9 cellular contexts compared by ENCODE assay signal in the genomic region with DNA sequence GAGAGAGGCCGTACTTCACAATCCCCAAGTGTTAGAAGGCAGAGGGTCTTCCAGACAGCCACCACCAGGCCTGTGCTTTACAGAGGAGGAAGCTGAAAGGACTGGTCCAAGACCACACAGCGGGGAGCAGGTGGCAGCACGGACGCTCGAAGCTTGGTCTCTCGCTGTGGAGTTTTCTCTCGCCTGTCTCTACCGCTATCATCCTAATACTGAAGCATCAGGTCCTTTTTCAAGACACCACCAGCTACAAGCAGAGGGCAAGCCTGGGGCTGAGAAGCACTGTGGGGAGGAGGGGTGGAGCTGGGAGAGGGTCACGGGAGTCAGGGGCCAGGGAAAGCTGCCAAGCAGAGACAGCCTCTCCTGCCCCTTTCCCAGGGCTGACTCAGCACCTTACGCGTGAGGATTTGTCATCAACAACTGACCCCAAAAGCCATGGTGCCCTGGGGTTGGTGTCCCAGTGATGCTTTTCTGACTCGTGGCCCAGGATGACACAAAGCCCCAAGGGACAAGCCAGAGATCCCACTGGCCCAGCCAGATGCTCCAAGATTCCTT. TPM values are rescaled to one million over a fixed set of nuclear protein-coding genes. Genes with fewer than 3 reads are reported as not detected.
DNase-seq lines count a peak whose midpoint lies in the region; ATAC-seq and TF ChIP-seq lines count a peak whose summit lies in the region.
"Had no signal": no experiment of that assay in that cellular context is flagged by ENCODE, and none has a peak within 500 bp of the region (broad histone marks: within the 10 kb centered on the region; RNA-seq: fewer than 3 reads in every experiment).

No MANE protein-coding gene starts in this region.

- H3K9ac ChIP-seq in endodermal cell (ENCODE audit: extremely low read depth, low read length, poor library complexity, severe bottlenecking), result no peak overlapping the region

- H3K9me3 Mint-ChIP-seq in endodermal cell, result no peaks in the 10 kb centered on the region

- H3K27ac ChIP-seq in endodermal cell (ENCODE audit: low read depth, low read length) (no peak overlapping the region), neutrophil (peak overlapping the region; percentile 94)
- H3K27ac ChIP-seq: epithelial cell of prostate had no signal

- ATAC-seq in GM18861 (IDR thresholded peaks at IDR 0.05; ENCODE audit: unreplicated experiment) (no peak), HG02571 (IDR thresholded peaks at IDR 0.05; ENCODE audit: unreplicated experiment) (no peak)

- DNase-seq in ELF-1 (ENCODE audit: low read depth, low spot score) (peak; percentile 60), NB4 (ENCODE audit: low read depth) (peak; percentile 77), endodermal cell (peak; percentile 69), NCI-H748 treated with DMSO at 0.1 percent for 48 hours (lab: John Stamatoyannopoulos, UW) (no peak), midbrain (lab: John Stamatoyannopoulos, UW) (no peak)

- no peak overlapping the region for H3K4me3 Mint-ChIP-seq in endodermal cell

- no peaks in the 10 kb centered on the region for H3K27me3 ChIP-seq in endodermal cell (ENCODE audit: control insufficient read depth, insufficient read depth, low read length, poor library complexity, severe bottlenecking)
- no peaks in the 10 kb centered on the region for H3K27me3 ChIP-seq in neutrophil

- 78 to 89% methylated on average over 6 to 12 of the region's 12 CpGs for WGBS in endodermal cell (ENCODE audit: insufficient coverage in 1 of 2, insufficient read length in 1 of 2), 2 experiments

- peaks cover 17% of the 10 kb centered on the region for H3K4me1 Mint-ChIP-seq in endodermal cell

- H3K27ac Mint-ChIP-seq in endodermal cell, result no peak overlapping the region

- TF ChIP-seq POLR2A in NB4 (IDR thresholded peaks at IDR 0.05; ENCODE audit: extremely low read depth, insufficient read length), result no peak

- no peak for TF ChIP-seq CTCF in NB4 (IDR thresholded peaks at IDR 0.05; ENCODE audit: low read depth, low read length)
- no peak for TF ChIP-seq CTCF in endodermal cell (conservative IDR thresholded peaks at IDR 0.05)
- no peak for TF ChIP-seq CTCF in neutrophil (IDR thresholded peaks at IDR 0.05)

- H3K9me3 ChIP-seq in endodermal cell (ENCODE audit: control insufficient read depth, low read length) (no peaks in the 10 kb centered on the region), neutrophil (no peaks in the 10 kb centered on the region)

- H3K36me3 ChIP-seq in endodermal cell (ENCODE audit: control insufficient read depth, insufficient read depth, low read length), result no peaks in the 10 kb centered on the region
- no peaks in the 10 kb centered on the region for H3K36me3 ChIP-seq in neutrophil

- H3K36me3 Mint-ChIP-seq in endodermal cell (ENCODE audit: low read depth), result no peaks in the 10 kb centered on the region

- H3K4me1 ChIP-seq in endodermal cell (ENCODE audit: control insufficient read depth, insufficient read depth, low read length) (no peaks in the 10 kb centered on the region), neutrophil (ENCODE audit: control insufficient read depth in 1 of 2, insufficient read depth in 1 of 2, low read depth in 1 of 2, low read length in 1 of 2) (peaks cover 41 to 43% of the 10 kb centered on the region in 2 experiments)

- peaks cover 1% of the 10 kb centered on the region for H3K27me3 Mint-ChIP-seq in endodermal cell (ENCODE audit: insufficient read depth)

- peak overlapping the region; percentile 10 for H3K4me3 ChIP-seq in NB4 (ENCODE audit: low read depth, low read length)
- H3K4me3 ChIP-seq in endodermal cell (ENCODE audit: low read length), result no peak overlapping the region
- H3K4me3 ChIP-seq in neutrophil (ENCODE audit: low read depth in 1 of 2, low read length in 1 of 2), result peak overlapping the region in 1 of 2 experiments; percentile 55

RNA-seq across cellular contexts. Expression of a gene that starts 31.8 kb away (rescaled TPM):
- 1 to 10 TPM; 1.4 to 3.8 TPM for total RNA-seq in endodermal cell
- polyA plus RNA-seq in endodermal cell (2013, experiment 1 of 2), result 2.7 TPM
- polyA plus RNA-seq in endodermal cell (2013, experiment 2 of 2), result 2.6 TPM

Comparison
In these comparisons a context has a peak if more than half of its experiments do, and no peak if none do; other contexts are left out.
1. DNase-seq: peak in ELF-1 (single experiment), NB4 (single experiment) and endodermal cell (single experiment); none in NCI-H748 treated with DMSO at 0.1 percent for 48 hours (single experiment) and midbrain (single experiment).